ENCODE assay signal across 20 cellular contexts in genomic region chr9:38254756-38255155, GRCh38.
A peak's percentile ranks its signal among the peaks of the same experiment; 100 is the strongest.
DNase-seq lines count a peak whose midpoint lies in the region; ATAC-seq and TF ChIP-seq lines count a peak whose summit lies in the region.
"Had no signal": no experiment of that assay in that cellular context is flagged by ENCODE, and none has a peak within 500 bp of the region (broad histone marks: within the 10 kb centered on the region; RNA-seq: fewer than 3 reads in every experiment).

No MANE protein-coding gene starts in this region.

- H3K4ac ChIP-seq in trophoblast cell (ENCODE audit: low read depth, low read length): no peak overlapping the region

- no peak overlapping the region for H3K4me3 Mint-ChIP-seq in activated CD8-positive, alpha-beta memory T cell treated with anti-CD3 and anti-CD28 coated beads, Interleukin-2, amount 10 ng/mL, durations not matched to agents 7 days and 5 days
- H3K4me3 Mint-ChIP-seq: B cell; CD4-positive, CD25-positive, alpha-beta regulatory T cell; CD8-positive, alpha-beta T cell; HFFc6 had no signal

- TF ChIP-seq CTCF in esophagus muscularis mucosa (IDR thresholded peaks at IDR 0.05) (no peak), vagina (IDR thresholded peaks at IDR 0.05) (no peak), OCI-LY7 (conservative IDR thresholded peaks at IDR 0.05; ENCODE audit: low read length) (no peak)

- DNase-seq in activated CD8-positive, alpha-beta memory T cell treated with anti-CD3 and anti-CD28 coated beads for 24 hours: peak; percentile 21
- no peak for DNase-seq in activated CD8-positive, alpha-beta memory T cell treated with anti-CD3 and anti-CD28 coated beads, Interleukin-2, amount 10 ng/mL, durations not matched to agents 7 days and 5 days
- DNase-seq in esophagus muscularis mucosa (ENCODE audit: extremely low spot score) (peak; percentile 68), myocyte (ENCODE audit: low read depth) (peak; percentile 9), vagina (ENCODE audit: extremely low spot score in 2 of 2) (peak; percentile 44 to 52), trophoblast cell (no peak), OCI-LY7 (ENCODE audit: low spot score) (no peak), NCI-H748 (lab: John Stamatoyannopoulos, UW; ENCODE audit: unreplicated experiment) (no peak)
- DNase-seq: Caco-2; CD4-positive, CD25-positive, alpha-beta regulatory T cell; DMS153; DND-41; GOT3; HFFc6 had no signal

- H3K36me3 Mint-ChIP-seq in activated CD8-positive, alpha-beta memory T cell treated with anti-CD3 and anti-CD28 coated beads, Interleukin-2, amount 10 ng/mL, durations not matched to agents 7 days and 5 days: no peaks in the 10 kb centered on the region
- H3K36me3 Mint-ChIP-seq: CD4-positive, CD25-positive, alpha-beta regulatory T cell; CD8-positive, alpha-beta T cell had no signal

- H3K27me3 Mint-ChIP-seq in activated CD8-positive, alpha-beta memory T cell treated with anti-CD3 and anti-CD28 coated beads, Interleukin-2, amount 10 ng/mL, durations not matched to agents 7 days and 5 days: peaks cover 4% of the 10 kb centered on the region
- H3K27me3 Mint-ChIP-seq: CD4-positive, CD25-positive, alpha-beta regulatory T cell had no signal

- no peak overlapping the region for H2BK12ac ChIP-seq in trophoblast cell (ENCODE audit: low read length)

- no peak for TF ChIP-seq EP300 in esophagus muscularis mucosa (IDR thresholded peaks at IDR 0.05)

- H3K27ac ChIP-seq in esophagus muscularis mucosa (replicated peaks in 1 of 4) (no peak overlapping the region), vagina (no peak overlapping the region), trophoblast cell (ENCODE audit: low read depth, low read length) (no peak overlapping the region), OCI-LY7 (ENCODE audit: low read depth, low read length, poor library complexity, severe bottlenecking) (no peak overlapping the region)
- H3K27ac ChIP-seq: 22Rv1, BLaER1, C4-2B had no signal

- H3K4me2 ChIP-seq in trophoblast cell (ENCODE audit: low read length) (no peak overlapping the region), OCI-LY7 (ENCODE audit: low read length) (no peak overlapping the region)
- H3K4me2 ChIP-seq: BLaER1 had no signal

- no peak overlapping the region for H3K9ac ChIP-seq in trophoblast cell (ENCODE audit: low read length)
- H3K9ac ChIP-seq: BLaER1 had no signal

- H2BK5ac ChIP-seq in trophoblast cell (ENCODE audit: low read depth, low read length, poor library complexity): no peak overlapping the region

- H3K9me3 ChIP-seq in esophagus muscularis mucosa (no peaks in the 10 kb centered on the region), vagina (no peaks in the 10 kb centered on the region), trophoblast cell (ENCODE audit: insufficient read depth, low read depth, low read length) (no peaks in the 10 kb centered on the region), OCI-LY7 (ENCODE audit: low read length) (no peaks in the 10 kb centered on the region)
- H3K9me3 ChIP-seq: BLaER1, Caco-2, HAP-1 had no signal

- no peak overlapping the region for H3K23ac ChIP-seq in trophoblast cell (ENCODE audit: low read length)

- peaks cover 2% of the 10 kb centered on the region for H3K79me1 ChIP-seq in trophoblast cell (ENCODE audit: low read length)

- CTCF ChIA-PET in activated CD8-positive, alpha-beta memory T cell treated with anti-CD3 and anti-CD28 coated beads, Interleukin-2, amount 10 ng/mL, durations not matched to agents 7 days and 5 days (lab: Charles Lee): no interaction called here
- CTCF ChIA-PET in OCI-LY7 (lab: Charles Lee; ENCODE audit: unreplicated experiment): no interaction called here

- H3K27ac Mint-ChIP-seq in activated CD8-positive, alpha-beta memory T cell treated with anti-CD3 and anti-CD28 coated beads, Interleukin-2, amount 10 ng/mL, durations not matched to agents 7 days and 5 days: no peak overlapping the region
- H3K27ac Mint-ChIP-seq: B cell; CD4-positive, CD25-positive, alpha-beta regulatory T cell; CD8-positive, alpha-beta T cell; HFFc6 had no signal

- WGBS in esophagus muscularis mucosa: 83% methylated on average over 2 of the region's 2 CpGs
- no CpG with 5 or more reads among the region's 2 CpGs for WGBS in trophoblast cell (ENCODE audit: extremely low coverage, insufficient coverage, insufficient read length)

- H2AFZ ChIP-seq in trophoblast cell (ENCODE audit: insufficient read depth, low read length, poor library complexity) (no peak overlapping the region), OCI-LY7 (ENCODE audit: low read length) (no peak overlapping the region)

- H3K27me3 ChIP-seq in esophagus muscularis mucosa: no peaks in the 10 kb centered on the region
- H3K27me3 ChIP-seq in vagina: no peaks in the 10 kb centered on the region
- no peaks in the 10 kb centered on the region for H3K27me3 ChIP-seq in trophoblast cell (ENCODE audit: insufficient read depth, low read length)
- H3K27me3 ChIP-seq: BLaER1 had no signal

- no peak overlapping the region for H4K8ac ChIP-seq in trophoblast cell (ENCODE audit: low read depth, low read length)

- H3K4me1 Mint-ChIP-seq in activated CD8-positive, alpha-beta memory T cell treated with anti-CD3 and anti-CD28 coated beads, Interleukin-2, amount 10 ng/mL, durations not matched to agents 7 days and 5 days: no peaks in the 10 kb centered on the region
- H3K4me1 Mint-ChIP-seq: B cell; CD4-positive, CD25-positive, alpha-beta regulatory T cell had no signal

- no peak overlapping the region for H4K12ac ChIP-seq in trophoblast cell (ENCODE audit: low read depth, low read length)

- TF ChIP-seq POLR2A in esophagus muscularis mucosa (IDR thresholded peaks at IDR 0.05; ENCODE audit: low read depth): no peak
- TF ChIP-seq POLR2A in vagina (IDR thresholded peaks at IDR 0.05): no peak

- no peaks in the 10 kb centered on the region for H4K20me1 ChIP-seq in OCI-LY7 (ENCODE audit: insufficient read depth, low read length)
- H4K20me1 ChIP-seq: BLaER1 had no signal

- no peaks in the 10 kb centered on the region for H3K9me3 Mint-ChIP-seq in activated CD8-positive, alpha-beta memory T cell treated with anti-CD3 and anti-CD28 coated beads, Interleukin-2, amount 10 ng/mL, durations not matched to agents 7 days and 5 days (ENCODE audit: low read depth)
- H3K9me3 Mint-ChIP-seq: CD8-positive, alpha-beta T cell; HFFc6 had no signal

- ATAC-seq in activated CD8-positive, alpha-beta memory T cell treated with anti-CD3 and anti-CD28 coated beads, Interleukin-2, amount 10 ng/mL, durations not matched to agents 7 days and 5 days: no peak
- ATAC-seq: CD8-positive, alpha-beta T cell had no signal

- H3K9me2 ChIP-seq in OCI-LY7 (ENCODE audit: insufficient read depth, low read length): no peaks in the 10 kb centered on the region

- H3K36me3 ChIP-seq in esophagus muscularis mucosa: no peaks in the 10 kb centered on the region
- H3K36me3 ChIP-seq in vagina: no peaks in the 10 kb centered on the region
- no peaks in the 10 kb centered on the region for H3K36me3 ChIP-seq in trophoblast cell (ENCODE audit: control insufficient read depth in 1 of 2, insufficient read depth in 2 of 2, low read length in 2 of 2)
- no peaks in the 10 kb centered on the region for H3K36me3 ChIP-seq in OCI-LY7 (ENCODE audit: insufficient read depth, low read length)
- H3K36me3 ChIP-seq: BLaER1, HAP-1 had no signal

- H2BK120ac ChIP-seq in trophoblast cell (ENCODE audit: insufficient read depth, low read length, poor library complexity): no peak overlapping the region

- no peaks in the 10 kb centered on the region for H3K79me2 ChIP-seq in trophoblast cell (ENCODE audit: control insufficient read depth, insufficient read depth, low read length, poor library complexity)
- H3K79me2 ChIP-seq in OCI-LY7 (ENCODE audit: insufficient read depth, low read depth, low read length): no peaks in the 10 kb centered on the region

- no peak overlapping the region for H4K91ac ChIP-seq in trophoblast cell (ENCODE audit: low read depth, low read length)

- H3K4me1 ChIP-seq in esophagus muscularis mucosa (no peaks in the 10 kb centered on the region), vagina (no peaks in the 10 kb centered on the region), trophoblast cell (ENCODE audit: control insufficient read depth in 1 of 2, insufficient read depth in 2 of 2, low read length in 2 of 2) (peaks cover 9 to 12% of the 10 kb centered on the region in 2 experiments), OCI-LY7 (ENCODE audit: insufficient read depth, low read length, poor library complexity, severe bottlenecking) (no peaks in the 10 kb centered on the region)
- H3K4me1 ChIP-seq: BLaER1, HAP-1 had no signal

- intact Hi-C loops in esophagus muscularis mucosa (cut with DNase I) (no loop called here), vagina (cut with DNase I) (no loop called here), OCI-LY7 (cut with micrococcal nuclease; ENCODE audit: unreplicated experiment) (no loop called here)

- no peak overlapping the region for H2AK5ac ChIP-seq in trophoblast cell (ENCODE audit: low read length)

- H3K4me3 ChIP-seq in esophagus muscularis mucosa (no peak overlapping the region), vagina (no peak overlapping the region), trophoblast cell (ENCODE audit: low read depth, low read length) (no peak overlapping the region), OCI-LY7 (ENCODE audit: low read depth, low read length, poor library complexity, severe bottlenecking) (no peak overlapping the region)
- H3K4me3 ChIP-seq: BLaER1, HAP-1 had no signal

- no peak overlapping the region for H3K18ac ChIP-seq in trophoblast cell (ENCODE audit: low read length)

- no TSS peak for BruUV-seq in OCI-LY7 (replicated peaks; lab: Mats Ljungman, UMichigan)

- no peak overlapping the region for H3K14ac ChIP-seq in trophoblast cell (ENCODE audit: low read length)

- POLR2A ChIA-PET in OCI-LY7 (lab: Charles Lee): no interaction called here

Comparison
In these comparisons a context has a peak if more than half of its experiments do, and no peak if none do; other contexts are left out.
1. DNase-seq: peak in activated CD8-positive, alpha-beta memory T cell treated with anti-CD3 and anti-CD28 coated beads for 24 hours (single experiment), esophagus muscularis mucosa (single experiment), myocyte (single experiment) and vagina (2 of 2); none in activated CD8-positive, alpha-beta memory T cell treated with anti-CD3 and anti-CD28 coated beads, Interleukin-2, amount 10 ng/mL, durations not matched to agents 7 days and 5 days (single experiment), trophoblast cell (0 of 2), OCI-LY7 (single experiment) and NCI-H748 (single experiment).